ENCODE assay signal across 9 cellular contexts in the genomic region with DNA sequence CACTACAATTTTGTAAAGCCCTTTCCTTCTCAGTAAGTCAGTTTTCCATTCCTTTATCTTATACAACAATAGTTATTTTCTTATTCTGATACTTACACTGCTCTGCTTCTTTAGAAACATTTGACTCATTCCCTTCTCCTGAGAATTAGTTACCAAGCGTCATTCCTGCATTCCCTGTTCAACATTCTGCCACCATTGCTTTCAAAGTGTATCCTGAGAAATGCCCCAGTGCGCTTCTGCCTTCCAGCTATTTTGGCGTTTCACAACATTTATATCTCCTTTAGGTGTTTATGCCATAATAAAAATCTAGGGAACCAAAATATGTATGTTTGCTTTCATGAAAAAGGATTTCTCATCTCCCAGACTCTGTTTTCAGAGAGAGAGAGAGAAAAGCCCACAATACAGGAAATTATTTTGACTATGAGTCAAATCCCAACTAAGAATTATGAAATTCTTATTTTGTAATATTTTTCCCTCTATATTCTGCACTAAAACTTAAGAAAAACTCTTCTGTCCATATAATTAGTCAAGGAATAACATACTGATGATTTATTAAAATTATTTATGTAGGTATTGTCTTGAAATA.
A peak's percentile ranks its signal among the peaks of the same experiment; 100 is the strongest.
DNase-seq lines count a peak whose midpoint lies in the region; ATAC-seq and TF ChIP-seq lines count a peak whose summit lies in the region.
"Had no signal": no experiment of that assay in that cellular context is flagged by ENCODE, and none has a peak within 500 bp of the region (broad histone marks: within the 10 kb centered on the region; RNA-seq: fewer than 3 reads in every experiment).

No MANE protein-coding gene starts in this region.

- intact Hi-C loops in spleen (cut with DNase I; ENCODE audit: low total_unique reads) = loop anchor here (5.0 to 10.0 kb wide), 2 partner anchors 551 to 723 kb away; no protein-coding TSS in a partner anchor

- H3K4me1 Mint-ChIP-seq in activated T-cell treated with anti-CD3 and anti-CD28 coated beads, Interleukin-2, amount 50 U/mL, for 72 hours (ENCODE audit: low read depth) = no peaks in the 10 kb centered on the region
- H3K4me1 Mint-ChIP-seq in activated T-cell treated with anti-CD3 and anti-CD28 coated beads, Interleukin-2, amount 50 U/mL, for 24 hours (ENCODE audit: low read depth) = peaks cover 4% of the 10 kb centered on the region
- H3K4me1 Mint-ChIP-seq in activated T-helper 17 cell treated with anti-CD3 and anti-CD28 coated beads, Interleukin-2, amount 50 U/mL, for 72 hours = no peaks in the 10 kb centered on the region

- TF ChIP-seq CTCF in fibroblast of the aortic adventitia (IDR thresholded peaks at IDR 0.05; ENCODE audit: insufficient read depth, low read length) (no peak), spleen (IDR thresholded peaks at IDR 0.05 in 8 of 11, conservative IDR thresholded peaks at IDR 0.05 in 3 of 11) (no peak)

- H3K4me1 ChIP-seq in spleen = peaks cover 0 to 12% (median 7%) of the 10 kb centered on the region in 6 donors
- H3K4me1 ChIP-seq: body of pancreas had no signal

- H3K9me3 ChIP-seq in spleen = no peaks in the 10 kb centered on the region
- H3K9me3 ChIP-seq: body of pancreas had no signal

- H3K27me3 Mint-ChIP-seq in activated T-cell treated with anti-CD3 and anti-CD28 coated beads, Interleukin-2, amount 50 U/mL, for 72 hours (ENCODE audit: low read depth) = no peaks in the 10 kb centered on the region
- H3K27me3 Mint-ChIP-seq in activated T-cell treated with anti-CD3 and anti-CD28 coated beads, Interleukin-2, amount 50 U/mL, for 24 hours = peaks cover 6% of the 10 kb centered on the region
- H3K27me3 Mint-ChIP-seq in activated T-helper 17 cell treated with anti-CD3 and anti-CD28 coated beads, Interleukin-2, amount 50 U/mL, for 72 hours = peaks cover 4% of the 10 kb centered on the region

- WGBS in spleen, 5 donors = 57 to 87% (median 67%) methylated on average over 3 of the region's 3 CpGs

- H3K4me3 ChIP-seq in fibroblast of the aortic adventitia (ENCODE audit: low read depth, low read length) (no peak overlapping the region), spleen (no peak overlapping the region)
- H3K4me3 ChIP-seq: body of pancreas had no signal

- H3K27ac ChIP-seq in spleen = no peak overlapping the region
- H3K27ac ChIP-seq: body of pancreas had no signal

- H3K9me3 Mint-ChIP-seq in activated T-cell treated with anti-CD3 and anti-CD28 coated beads, Interleukin-2, amount 50 U/mL, for 72 hours = no peaks in the 10 kb centered on the region
- H3K9me3 Mint-ChIP-seq in activated T-cell treated with anti-CD3 and anti-CD28 coated beads, Interleukin-2, amount 50 U/mL, for 24 hours = no peaks in the 10 kb centered on the region
- H3K9me3 Mint-ChIP-seq in activated T-helper 17 cell treated with anti-CD3 and anti-CD28 coated beads, Interleukin-2, amount 50 U/mL, for 72 hours = no peaks in the 10 kb centered on the region

- TF ChIP-seq POLR2A in spleen (IDR thresholded peaks at IDR 0.05) = no peak

- ATAC-seq in activated T-cell treated with anti-CD3 and anti-CD28 coated beads, Interleukin-2, amount 50 U/mL, for 72 hours (replicated peaks in 1 of 2) = no peak
- ATAC-seq in activated T-helper 17 cell treated with anti-CD3 and anti-CD28 coated beads, Interleukin-2, amount 50 U/mL, for 72 hours (replicated peaks) = no peak

- H3K36me3 ChIP-seq in spleen = no peaks in the 10 kb centered on the region

- H3K36me3 Mint-ChIP-seq in activated T-cell treated with anti-CD3 and anti-CD28 coated beads, Interleukin-2, amount 50 U/mL, for 72 hours (ENCODE audit: insufficient read depth in 2 of 2) = no peaks in the 10 kb centered on the region
- no peaks in the 10 kb centered on the region for H3K36me3 Mint-ChIP-seq in activated T-cell treated with anti-CD3 and anti-CD28 coated beads, Interleukin-2, amount 50 U/mL, for 24 hours (ENCODE audit: low read depth)
- H3K36me3 Mint-ChIP-seq in activated T-helper 17 cell treated with anti-CD3 and anti-CD28 coated beads, Interleukin-2, amount 50 U/mL, for 72 hours (ENCODE audit: low read depth) = no peaks in the 10 kb centered on the region

- H3K27ac Mint-ChIP-seq in activated T-cell treated with anti-CD3 and anti-CD28 coated beads, Interleukin-2, amount 50 U/mL, for 72 hours = peak overlapping the region; percentile 20
- no peak overlapping the region for H3K27ac Mint-ChIP-seq in activated T-cell treated with anti-CD3 and anti-CD28 coated beads, Interleukin-2, amount 50 U/mL, for 24 hours
- no peak overlapping the region for H3K27ac Mint-ChIP-seq in activated T-helper 17 cell treated with anti-CD3 and anti-CD28 coated beads, Interleukin-2, amount 50 U/mL, for 72 hours

- peaks cover 0 to 4% (median 0%) of the 10 kb centered on the region in 7 donors for H3K27me3 ChIP-seq in spleen (replicated peaks in 1 of 7)
- H3K27me3 ChIP-seq: body of pancreas had no signal

- DNase-seq in activated T-cell treated with anti-CD3 and anti-CD28 coated beads, Interleukin-2, amount 50 U/mL, for 72 hours = no peak
- no peak for DNase-seq in activated T-cell treated with anti-CD3 and anti-CD28 coated beads, Interleukin-2, amount 50 U/mL, for 24 hours
- DNase-seq in fibroblast of the aortic adventitia (ENCODE audit: low read depth) = peak; percentile 79
- peak; percentile 65 for DNase-seq in stromal cell of bone marrow (ENCODE audit: low read depth)
- no peak for DNase-seq in spleen
- no peak for DNase-seq in foreskin melanocyte
- no peak for DNase-seq in superior temporal gyrus (ENCODE audit: extremely low spot score)

- peak overlapping the region in 1 of 2 donors; percentile 31 for H3K4me3 Mint-ChIP-seq in activated T-cell treated with anti-CD3 and anti-CD28 coated beads, Interleukin-2, amount 50 U/mL, for 72 hours
- no peak overlapping the region for H3K4me3 Mint-ChIP-seq in activated T-cell treated with anti-CD3 and anti-CD28 coated beads, Interleukin-2, amount 50 U/mL, for 24 hours
- H3K4me3 Mint-ChIP-seq in activated T-helper 17 cell treated with anti-CD3 and anti-CD28 coated beads, Interleukin-2, amount 50 U/mL, for 72 hours = peak overlapping the region; percentile 23

Comparison
In these comparisons a context has a peak if more than half of its experiments do, and no peak if none do; other contexts are left out.
1. DNase-seq: peak in fibroblast of the aortic adventitia (single experiment) and stromal cell of bone marrow (single experiment); none in activated T-cell treated with anti-CD3 and anti-CD28 coated beads, Interleukin-2, amount 50 U/mL, for 72 hours (0 of 2), activated T-cell treated with anti-CD3 and anti-CD28 coated beads, Interleukin-2, amount 50 U/mL, for 24 hours (single experiment), spleen (single experiment), foreskin melanocyte (single experiment) and superior temporal gyrus (single experiment).